ENCODE assay signal across 16 cellular contexts in genomic region chrX:109830157-109830703, GRCh38.
DNase-seq lines count a peak whose midpoint lies in the region; ATAC-seq and TF ChIP-seq lines count a peak whose summit lies in the region.
"Had no signal": no experiment of that assay in that cellular context is flagged by ENCODE, and none has a peak within 500 bp of the region (broad histone marks: within the 10 kb centered on the region; RNA-seq: fewer than 3 reads in every experiment).

No MANE protein-coding gene starts in this region.

- H3K36me3 ChIP-seq in BLaER1 treated with 17β-estradiol and CSF1 and Interleukin-3, amounts not matched to agents 10 nM and 100 nM, result no peaks in the 10 kb centered on the region
- H3K36me3 ChIP-seq in body of pancreas (replicated peaks in 1 of 2; ENCODE audit: insufficient read depth in 1 of 2, low read depth in 2 of 2), result no peaks in the 10 kb centered on the region
- H3K36me3 ChIP-seq: vagina had no signal

- peak overlapping the region in 8 of 11 experiments; percentile 47 to 91 (median 70); a peak in 14 of 22 replicates for H3K27ac ChIP-seq in BLaER1 treated with 17β-estradiol and CSF1 and Interleukin-3, amounts not matched to agents 10 nM and 100 nM
- H3K27ac ChIP-seq in body of pancreas, result peak overlapping the region in 3 of 4 donors; percentile 45 to 70 (median 59)
- H3K27ac ChIP-seq: vagina had no signal

- H3K4me2 ChIP-seq in BLaER1 treated with 17β-estradiol and CSF1 and Interleukin-3, amounts not matched to agents 10 nM and 100 nM, result peak overlapping the region in 8 of 11 experiments; percentile 11 to 77 (median 51); a peak in 11 of 22 replicates

- DNase-seq in body of pancreas (no peak), GM19238 (ENCODE audit: insufficient read length, low spot score) (no peak), NCI-H510A (lab: John Stamatoyannopoulos, UW) (no peak), NCI-H2196 (lab: John Stamatoyannopoulos, UW; ENCODE audit: unreplicated experiment) (no peak)
- no peak for DNase-seq in activated naive CD4-positive, alpha-beta T cell treated with Interleukin-2 at 50 U/mL for 16 hours
- DNase-seq: activated CD4-positive, alpha-beta T cell treated with anti-CD3 and anti-CD28 coated beads for 1 hour; activated T-cell treated with anti-CD3 and anti-CD28 coated beads, Interleukin-2, amount 50 U/mL, for 48 hours; DMS 273 treated with DMSO at 0.1 percent for 48 hours; effector CD4-positive, alpha-beta T cell; immature natural killer cell; midbrain; NCI-H2171 had no signal

- peaks cover 0 to 71% (median 13%) of the 10 kb centered on the region in 10 experiments; a peak in 11 of 20 replicates for H3K4me1 ChIP-seq in BLaER1 treated with 17β-estradiol and CSF1 and Interleukin-3, amounts not matched to agents 10 nM and 100 nM
- peaks cover 9% of the 10 kb centered on the region for H3K4me1 ChIP-seq in body of pancreas
- H3K4me1 ChIP-seq: vagina had no signal

- WGBS in body of pancreas, 2 donors, result 54 to 63% methylated on average over 2 of the region's 3 CpGs

- TF ChIP-seq CTCF in body of pancreas (IDR thresholded peaks at IDR 0.05), result no peak

- ATAC-seq in GM19395 (IDR thresholded peaks at IDR 0.05; ENCODE audit: unreplicated experiment) (peak; percentile 37), HG03097 (IDR thresholded peaks at IDR 0.05; ENCODE audit: low FRiP score, unreplicated experiment) (peak; percentile 12), body of pancreas (peak; percentile 7)

- no peaks in the 10 kb centered on the region for H4K20me1 ChIP-seq in BLaER1 treated with 17β-estradiol and CSF1 and Interleukin-3, amounts not matched to agents 10 nM and 100 nM

- peak overlapping the region in 5 of 11 experiments; percentile 22 to 77 (median 75); a peak in 9 of 22 replicates for H3K9ac ChIP-seq in BLaER1 treated with 17β-estradiol and CSF1 and Interleukin-3, amounts not matched to agents 10 nM and 100 nM

- no peak for TF ChIP-seq POLR2A in body of pancreas (IDR thresholded peaks at IDR 0.05)

- no peak overlapping the region for H3K4me3 ChIP-seq in BLaER1 treated with 17β-estradiol and CSF1 and Interleukin-3, amounts not matched to agents 10 nM and 100 nM
- H3K4me3 ChIP-seq in body of pancreas, result no peak overlapping the region
- H3K4me3 ChIP-seq: vagina had no signal

- intact Hi-C loops in body of pancreas (cut with DNase I), result no loop called here

- peaks cover 64 to 86% (median 84%) of the 10 kb centered on the region in 11 experiments for H3K27me3 ChIP-seq in BLaER1 treated with 17β-estradiol and CSF1 and Interleukin-3, amounts not matched to agents 10 nM and 100 nM
- no peaks in the 10 kb centered on the region for H3K27me3 ChIP-seq in body of pancreas
- H3K27me3 ChIP-seq: vagina had no signal

- H3K9me3 ChIP-seq in BLaER1 treated with 17β-estradiol and CSF1 and Interleukin-3, amounts not matched to agents 10 nM and 100 nM (replicated peaks in 1 of 11), result no peaks in the 10 kb centered on the region
- no peaks in the 10 kb centered on the region for H3K9me3 ChIP-seq in body of pancreas
- H3K9me3 ChIP-seq: vagina had no signal
